21 cellular contexts compared by ENCODE assay signal in genomic region chr17:54848368-54848987, GRCh38.
"Had no signal": no experiment of that assay in that cellular context is flagged by ENCODE, and none has a peak within 500 bp of the region (broad histone marks: within the 10 kb centered on the region; RNA-seq: fewer than 3 reads in every experiment).

No MANE protein-coding gene starts in this region.

- H3K9ac ChIP-seq: SK-N-SH had no signal

- H3K4me2 ChIP-seq: SK-N-SH had no signal

- ATAC-seq: Panc1, PC-3, T-cell had no signal

- H3K27ac ChIP-seq: RWPE1 had no signal

- DNase-seq: Karpas-422, KG1, MM.1S, NCI-H1092 treated with DMSO at 0.1 percent for 48 hours, NCI-H1436, NCI-H1694, NCI-H187 treated with DMSO at 0.1 percent for 48 hours, NCI-H2029 treated with DMSO at 0.1 percent for 48 hours, NCI-H2171, NCI-H226, NCI-H510A, NCI-H524 treated with DMSO at 0.1 percent for 48 hours, NCI-H69, NCI-H774, PC-3, SHP77, SK-N-SH, SW 1271, T-cell had no signal

- H3K9me3 ChIP-seq: SK-N-SH had no signal
